Comparison of ENCODE assay signal across 1 cellular context in genomic region chr17:38609280-38610031, GRCh38.
TF ChIP-seq lines count a peak whose summit lies in the region.

No MANE protein-coding gene starts in this region.

TF ChIP-seq in K562, 482 proteins besides CTCF, POLR2A, EP300 and RAD21 (continued from another document):
- TF ChIP-seq CTCFL (IDR thresholded peaks at IDR 0.05; ENCODE audit: borderline replicate concordance, insufficient read depth, low read depth, low read length, poor library complexity, severe bottlenecking), result peak; percentile 49
